In genomic region chr6:15592610-15593009, GRCh38 we compare ENCODE assay signal across 1 cellular context.
TF ChIP-seq lines count a peak whose summit lies in the region.

No MANE protein-coding gene starts in this region.

TF ChIP-seq in GM12878, 131 proteins besides CTCF, POLR2A, EP300 and RAD21:
- TF ChIP-seq PBX3 (IDR thresholded peaks at IDR 0.05; ENCODE audit: insufficient replicate concordance, low read depth, low read length), result no peak
- TF ChIP-seq NR2F1 (conservative IDR thresholded peaks at IDR 0.05), result peak; percentile 39; the same call in 1 of the 2 replicates
